21 cellular contexts compared by ENCODE assay signal in the genomic region with DNA sequence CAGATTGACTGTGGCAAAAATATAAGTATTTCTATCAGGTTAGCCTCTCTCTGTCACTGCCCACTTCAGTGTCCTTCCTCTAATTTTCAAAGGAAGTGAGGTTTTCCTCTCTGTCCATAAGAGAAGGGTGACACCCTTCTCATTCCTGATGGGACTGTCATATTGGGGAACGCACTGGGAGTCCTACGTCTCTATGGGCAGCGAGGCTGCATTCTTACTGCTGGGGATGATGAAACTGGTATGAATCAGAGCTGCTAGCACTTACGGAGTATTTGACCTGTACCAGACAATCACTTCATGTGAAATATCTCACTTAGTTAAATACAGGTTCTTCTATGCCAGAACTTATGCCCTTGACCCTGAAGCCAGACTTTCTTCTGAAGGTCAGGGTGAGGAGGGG.
DNase-seq lines count a peak whose midpoint lies in the region; ATAC-seq and TF ChIP-seq lines count a peak whose summit lies in the region.
"Had no signal": no experiment of that assay in that cellular context is flagged by ENCODE, and none has a peak within 500 bp of the region (broad histone marks: within the 10 kb centered on the region; RNA-seq: fewer than 3 reads in every experiment).

No MANE protein-coding gene starts in this region.

- TF ChIP-seq CTCF in epithelial cell of esophagus (IDR thresholded peaks at IDR 0.05; ENCODE audit: insufficient read depth, low read depth, low read length, missing control alignments), result no peak
- no peak for TF ChIP-seq CTCF in retinal pigment epithelial cell (conservative IDR thresholded peaks at IDR 0.05; ENCODE audit: low read depth, low read length)

- H3K4me3 ChIP-seq in epithelial cell of esophagus (ENCODE audit: low read length) (no peak overlapping the region), retinal pigment epithelial cell (ENCODE audit: low read length) (no peak overlapping the region)
- H3K4me3 ChIP-seq: ascending aorta, ovary, PC-9, vagina had no signal

- DNase-seq in Daoy (ENCODE audit: low read depth) (peak; percentile 54), LHCN-M2 (ENCODE audit: low read depth) (peak; percentile 76), epithelial cell of esophagus (ENCODE audit: low read depth) (peak; percentile 62), retinal pigment epithelial cell (ENCODE audit: low read depth) (peak; percentile 15), T-helper 9 cell (no peak), DMS114 treated with DMSO at 0.1 percent for 48 hours (lab: John Stamatoyannopoulos, UW; ENCODE audit: unreplicated experiment) (no peak), NCI-H1930 (lab: John Stamatoyannopoulos, UW) (no peak)
- DNase-seq: activated CD8-positive, alpha-beta memory T cell treated with anti-CD3 and anti-CD28 coated beads for 24 hours; C1 segment of cervical spinal cord; dermis blood vessel endothelial cell; hypothalamus; NCI-H2029; NCI-H526 treated with DMSO at 0.1 percent for 48 hours; ovary; stimulated activated CD4-positive, alpha-beta T cell treated with anti-CD3 and anti-CD28 coated beads, Interleukin-12 subunit alpha, Interleukin-12 subunit beta, amount 100 ng/mL, for 4 hours; SW 1271 had no signal

- ATAC-seq in HG03097 (IDR thresholded peaks at IDR 0.05; ENCODE audit: low FRiP score, unreplicated experiment), result no peak
- ATAC-seq: left lobe of liver had no signal

Comparison
In these comparisons a context has a peak if more than half of its experiments do, and no peak if none do; other contexts are left out.
1. DNase-seq: peak in Daoy (single experiment), LHCN-M2 (single experiment), epithelial cell of esophagus (single experiment) and retinal pigment epithelial cell (single experiment); none in T-helper 9 cell (single experiment), DMS114 treated with DMSO at 0.1 percent for 48 hours (single experiment) and NCI-H1930 (0 of 2).